Comparison of ENCODE assay signal across 1 cellular context in the genomic region with DNA sequence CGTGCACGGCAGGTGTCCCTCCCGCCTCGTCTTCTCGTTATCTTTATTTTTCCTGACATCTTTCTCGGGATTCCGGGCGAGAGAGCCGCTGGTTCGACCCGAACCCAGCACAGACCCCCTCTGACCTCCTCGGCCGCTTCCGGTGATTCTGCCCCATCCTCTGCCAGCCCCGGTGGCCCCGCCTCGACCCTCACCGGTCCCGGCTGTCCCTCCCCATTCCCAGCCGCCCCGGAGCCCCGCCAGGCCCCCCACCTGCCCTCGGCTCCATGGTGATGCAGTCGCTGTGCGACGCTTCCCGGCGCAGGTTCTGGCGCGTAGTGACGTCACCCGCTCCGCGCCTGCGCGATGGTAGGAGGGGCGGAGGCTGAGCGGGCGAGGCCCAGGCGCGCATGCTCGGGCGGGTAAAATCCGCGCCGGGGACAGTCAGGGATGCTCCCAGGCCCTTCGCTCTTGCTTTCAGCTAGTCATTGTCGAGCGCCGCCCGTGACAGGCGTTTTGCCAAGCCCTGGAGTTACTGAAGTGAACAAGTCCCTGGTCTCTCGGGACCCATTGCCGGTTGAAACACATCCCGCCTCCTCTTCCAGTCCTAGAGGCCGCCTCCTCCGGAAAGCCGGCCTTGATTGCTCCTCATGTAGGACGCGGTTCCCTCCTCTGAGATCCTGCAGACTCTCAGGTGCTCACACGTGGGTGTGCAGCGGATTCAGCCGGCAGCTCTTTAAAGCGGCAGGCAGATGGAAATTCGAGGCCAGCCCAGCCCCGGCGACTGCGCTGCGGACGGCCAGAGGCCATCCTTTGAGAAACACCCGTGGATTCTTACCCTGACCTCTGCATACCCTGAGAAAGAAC.
TF ChIP-seq lines count a peak whose summit lies in the region.

A gene with protein sequence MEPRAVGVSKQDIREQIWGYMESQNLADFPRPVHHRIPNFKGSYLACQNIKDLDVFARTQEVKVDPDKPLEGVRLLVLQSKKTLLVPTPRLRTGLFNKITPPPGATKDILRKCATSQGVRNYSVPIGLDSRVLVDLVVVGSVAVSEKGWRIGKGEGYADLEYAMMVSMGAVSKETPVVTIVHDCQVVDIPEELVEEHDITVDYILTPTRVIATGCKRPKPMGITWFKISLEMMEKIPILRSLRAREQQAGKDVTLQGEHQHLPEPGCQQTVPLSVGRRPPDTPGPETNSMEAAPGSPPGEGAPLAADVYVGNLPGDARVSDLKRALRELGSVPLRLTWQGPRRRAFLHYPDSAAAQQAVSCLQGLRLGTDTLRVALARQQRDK (minus strand): TSS at position 319 of the 846 bp plus-strand sequence. CDS start 51 bp downstream, at position 268.

TF ChIP-seq in HepG2, 621 proteins besides CTCF, POLR2A, EP300 and RAD21 (continued from another document and continues in another):
- TF ChIP-seq ZNF530 (CRISPR knock-in tag; IDR thresholded peaks at IDR 0.05; ENCODE audit: low read depth) (no peak), ZNF644 (CRISPR knock-in tag; IDR thresholded peaks at IDR 0.05; ENCODE audit: low read depth) (no peak), ZNF33A (CRISPR knock-in tag; IDR thresholded peaks at IDR 0.05; ENCODE audit: borderline replicate concordance) (0 out of 2 replicates have a peak, but pooled peaks have one; percentile 32), MBD4 (IDR thresholded peaks at IDR 0.05; ENCODE audit: borderline replicate concordance, low read length) (no peak), MED8 (CRISPR knock-in tag; IDR thresholded peaks at IDR 0.05; ENCODE audit: insufficient replicate concordance) (peak; percentile 81), ZNF468 (CRISPR knock-in tag; IDR thresholded peaks at IDR 0.05) (no peak), SCMH1 (CRISPR knock-in tag; IDR thresholded peaks at IDR 0.05; ENCODE audit: borderline replicate concordance) (no peak), ZNF335 (CRISPR knock-in tag; IDR thresholded peaks at IDR 0.05) (0 out of 2 replicates have a peak, but pooled peaks have one; percentile 44), ZNF382 (CRISPR knock-in tag; IDR thresholded peaks at IDR 0.05; ENCODE audit: borderline replicate concordance) (no peak), REL (CRISPR knock-in tag; conservative IDR thresholded peaks at IDR 0.05) (0 out of 2 replicates have a peak, but pooled peaks have one; percentile 74), NFKB2 (CRISPR knock-in tag; IDR thresholded peaks at IDR 0.05; ENCODE audit: borderline replicate concordance) (peak; percentile 83; the same call in 1 of the 2 replicates), HOXA9 (CRISPR knock-in tag; IDR thresholded peaks at IDR 0.05; ENCODE audit: borderline replicate concordance) (peak; percentile 86; the same call in 1 of the 2 replicates), FOXC1 (CRISPR knock-in tag; IDR thresholded peaks at IDR 0.05; ENCODE audit: borderline replicate concordance) (peak; percentile 99), KAT8 (CRISPR knock-in tag; IDR thresholded peaks at IDR 0.05) (peak; percentile 98), TRIM24 (CRISPR knock-in tag; IDR thresholded peaks at IDR 0.05) (no peak), CEBPB (IDR thresholded peaks at IDR 0.05; ENCODE audit: borderline replicate concordance, low read depth, low read length) (no peak), ATF1 (CRISPR knock-in tag; IDR thresholded peaks at IDR 0.05) (peak; percentile 99), ARHGAP35 (CRISPR knock-in tag; IDR thresholded peaks at IDR 0.05; ENCODE audit: borderline replicate concordance) (peak; percentile 25; the same call in 1 of the 2 replicates), TCF7 (IDR thresholded peaks at IDR 0.05; ENCODE audit: low read depth) (no peak), ZNF776 (CRISPR knock-in tag; IDR thresholded peaks at IDR 0.05) (peak; percentile 79), NAIF1 (CRISPR knock-in tag; IDR thresholded peaks at IDR 0.05; ENCODE audit: borderline replicate concordance) (no peak), BRD4 (CRISPR knock-in tag; IDR thresholded peaks at IDR 0.05) (no peak), ZNF792 (CRISPR knock-in tag; IDR thresholded peaks at IDR 0.05) (no peak; the same call in 1 of the 2 replicates)
- TF ChIP-seq, protein P1, sequence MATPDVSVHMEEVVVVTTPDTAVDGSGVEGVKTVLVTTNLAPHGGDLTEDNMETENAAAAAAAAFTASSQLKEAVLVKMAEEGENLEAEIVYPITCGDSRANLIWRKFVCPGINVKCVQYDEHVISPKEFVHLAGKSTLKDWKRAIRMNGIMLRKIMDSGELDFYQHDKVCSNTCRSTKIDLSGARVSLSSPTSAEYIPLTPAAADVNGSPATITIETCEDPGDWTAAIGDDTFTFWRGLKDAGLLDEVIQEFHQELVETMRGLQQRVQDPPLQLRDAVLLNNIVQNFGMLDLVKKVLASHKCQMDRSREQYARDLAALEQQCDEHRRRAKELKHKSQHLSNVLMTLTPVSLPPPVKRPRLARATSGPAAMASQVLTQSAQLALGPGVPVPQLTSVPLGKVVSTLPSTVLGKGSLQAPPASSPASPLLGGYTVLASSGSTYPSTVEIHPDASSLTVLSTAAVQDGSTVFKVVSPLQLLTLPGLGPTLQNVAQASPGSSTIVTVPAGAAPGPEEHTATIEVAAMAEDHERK (CRISPR knock-in tag; IDR thresholded peaks at IDR 0.05; ENCODE audit: low read depth), result peak; percentile 51; the same call in 1 of the 2 replicates
- TF ChIP-seq, protein P2, sequence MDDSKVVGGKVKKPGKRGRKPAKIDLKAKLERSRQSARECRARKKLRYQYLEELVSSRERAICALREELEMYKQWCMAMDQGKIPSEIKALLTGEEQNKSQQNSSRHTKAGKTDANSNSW (CRISPR knock-in tag; IDR thresholded peaks at IDR 0.05; ENCODE audit: borderline replicate concordance), result peak; percentile 77; the same call in 1 of the 2 replicates
- TF ChIP-seq, protein P3, sequence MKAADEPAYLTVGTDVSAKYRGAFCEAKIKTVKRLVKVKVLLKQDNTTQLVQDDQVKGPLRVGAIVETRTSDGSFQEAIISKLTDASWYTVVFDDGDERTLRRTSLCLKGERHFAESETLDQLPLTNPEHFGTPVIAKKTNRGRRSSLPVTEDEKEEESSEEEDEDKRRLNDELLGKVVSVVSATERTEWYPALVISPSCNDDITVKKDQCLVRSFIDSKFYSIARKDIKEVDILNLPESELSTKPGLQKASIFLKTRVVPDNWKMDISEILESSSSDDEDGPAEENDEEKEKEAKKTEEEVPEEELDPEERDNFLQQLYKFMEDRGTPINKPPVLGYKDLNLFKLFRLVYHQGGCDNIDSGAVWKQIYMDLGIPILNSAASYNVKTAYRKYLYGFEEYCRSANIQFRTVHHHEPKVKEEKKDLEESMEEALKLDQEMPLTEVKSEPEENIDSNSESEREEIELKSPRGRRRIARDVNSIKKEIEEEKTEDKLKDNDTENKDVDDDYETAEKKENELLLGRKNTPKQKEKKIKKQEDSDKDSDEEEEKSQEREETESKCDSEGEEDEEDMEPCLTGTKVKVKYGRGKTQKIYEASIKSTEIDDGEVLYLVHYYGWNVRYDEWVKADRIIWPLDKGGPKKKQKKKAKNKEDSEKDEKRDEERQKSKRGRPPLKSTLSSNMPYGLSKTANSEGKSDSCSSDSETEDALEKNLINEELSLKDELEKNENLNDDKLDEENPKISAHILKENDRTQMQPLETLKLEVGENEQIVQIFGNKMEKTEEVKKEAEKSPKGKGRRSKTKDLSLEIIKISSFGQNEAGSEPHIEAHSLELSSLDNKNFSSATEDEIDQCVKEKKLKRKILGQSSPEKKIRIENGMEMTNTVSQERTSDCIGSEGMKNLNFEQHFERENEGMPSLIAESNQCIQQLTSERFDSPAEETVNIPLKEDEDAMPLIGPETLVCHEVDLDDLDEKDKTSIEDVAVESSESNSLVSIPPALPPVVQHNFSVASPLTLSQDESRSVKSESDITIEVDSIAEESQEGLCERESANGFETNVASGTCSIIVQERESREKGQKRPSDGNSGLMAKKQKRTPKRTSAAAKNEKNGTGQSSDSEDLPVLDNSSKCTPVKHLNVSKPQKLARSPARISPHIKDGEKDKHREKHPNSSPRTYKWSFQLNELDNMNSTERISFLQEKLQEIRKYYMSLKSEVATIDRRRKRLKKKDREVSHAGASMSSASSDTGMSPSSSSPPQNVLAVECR (CRISPR knock-in tag; IDR thresholded peaks at IDR 0.05; ENCODE audit: borderline replicate concordance), result peak; percentile 88
- TF ChIP-seq, protein P4, sequence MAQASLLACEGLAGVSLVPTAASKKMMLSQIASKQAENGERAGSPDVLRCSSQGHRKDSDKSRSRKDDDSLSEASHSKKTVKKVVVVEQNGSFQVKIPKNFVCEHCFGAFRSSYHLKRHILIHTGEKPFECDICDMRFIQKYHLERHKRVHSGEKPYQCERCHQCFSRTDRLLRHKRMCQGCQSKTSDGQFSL (CRISPR knock-in tag; IDR thresholded peaks at IDR 0.05), result no peak
- TF ChIP-seq, protein P5, sequence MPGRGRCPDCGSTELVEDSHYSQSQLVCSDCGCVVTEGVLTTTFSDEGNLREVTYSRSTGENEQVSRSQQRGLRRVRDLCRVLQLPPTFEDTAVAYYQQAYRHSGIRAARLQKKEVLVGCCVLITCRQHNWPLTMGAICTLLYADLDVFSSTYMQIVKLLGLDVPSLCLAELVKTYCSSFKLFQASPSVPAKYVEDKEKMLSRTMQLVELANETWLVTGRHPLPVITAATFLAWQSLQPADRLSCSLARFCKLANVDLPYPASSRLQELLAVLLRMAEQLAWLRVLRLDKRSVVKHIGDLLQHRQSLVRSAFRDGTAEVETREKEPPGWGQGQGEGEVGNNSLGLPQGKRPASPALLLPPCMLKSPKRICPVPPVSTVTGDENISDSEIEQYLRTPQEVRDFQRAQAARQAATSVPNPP (CRISPR knock-in tag; IDR thresholded peaks at IDR 0.05), result no peak
- TF ChIP-seq, protein P6, sequence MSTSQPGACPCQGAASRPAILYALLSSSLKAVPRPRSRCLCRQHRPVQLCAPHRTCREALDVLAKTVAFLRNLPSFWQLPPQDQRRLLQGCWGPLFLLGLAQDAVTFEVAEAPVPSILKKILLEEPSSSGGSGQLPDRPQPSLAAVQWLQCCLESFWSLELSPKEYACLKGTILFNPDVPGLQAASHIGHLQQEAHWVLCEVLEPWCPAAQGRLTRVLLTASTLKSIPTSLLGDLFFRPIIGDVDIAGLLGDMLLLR (CRISPR knock-in tag; IDR thresholded peaks at IDR 0.05), result peak; percentile 67
- TF ChIP-seq, protein P7, sequence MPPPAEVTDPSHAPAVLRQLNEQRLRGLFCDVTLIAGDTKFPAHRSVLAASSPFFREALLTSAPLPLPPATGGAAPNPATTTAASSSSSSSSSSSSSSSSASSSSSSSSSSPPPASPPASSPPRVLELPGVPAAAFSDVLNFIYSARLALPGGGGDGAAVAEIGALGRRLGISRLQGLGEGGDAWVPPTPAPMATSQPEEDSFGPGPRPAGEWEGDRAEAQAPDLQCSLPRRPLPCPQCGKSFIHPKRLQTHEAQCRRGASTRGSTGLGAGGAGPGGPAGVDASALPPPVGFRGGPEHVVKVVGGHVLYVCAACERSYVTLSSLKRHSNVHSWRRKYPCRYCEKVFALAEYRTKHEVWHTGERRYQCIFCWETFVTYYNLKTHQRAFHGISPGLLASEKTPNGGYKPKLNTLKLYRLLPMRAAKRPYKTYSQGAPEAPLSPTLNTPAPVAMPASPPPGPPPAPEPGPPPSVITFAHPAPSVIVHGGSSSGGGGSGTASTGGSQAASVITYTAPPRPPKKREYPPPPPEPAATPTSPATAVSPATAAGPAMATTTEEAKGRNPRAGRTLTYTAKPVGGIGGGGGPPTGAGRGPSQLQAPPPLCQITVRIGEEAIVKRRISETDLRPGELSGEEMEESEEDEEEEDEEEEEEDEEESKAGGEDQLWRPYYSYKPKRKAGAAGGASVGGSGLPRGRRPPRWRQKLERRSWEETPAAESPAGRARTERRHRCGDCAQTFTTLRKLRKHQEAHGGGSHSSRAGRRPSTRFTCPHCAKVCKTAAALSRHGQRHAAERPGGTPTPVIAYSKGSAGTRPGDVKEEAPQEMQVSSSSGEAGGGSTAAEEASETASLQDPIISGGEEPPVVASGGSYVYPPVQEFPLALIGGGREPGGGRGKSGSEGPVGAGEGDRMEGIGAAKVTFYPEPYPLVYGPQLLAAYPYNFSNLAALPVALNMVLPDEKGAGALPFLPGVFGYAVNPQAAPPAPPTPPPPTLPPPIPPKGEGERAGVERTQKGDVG (CRISPR knock-in tag; IDR thresholded peaks at IDR 0.05; ENCODE audit: borderline replicate concordance), result peak; percentile 81; the same call in 1 of the 2 replicates
- TF ChIP-seq, protein P8, sequence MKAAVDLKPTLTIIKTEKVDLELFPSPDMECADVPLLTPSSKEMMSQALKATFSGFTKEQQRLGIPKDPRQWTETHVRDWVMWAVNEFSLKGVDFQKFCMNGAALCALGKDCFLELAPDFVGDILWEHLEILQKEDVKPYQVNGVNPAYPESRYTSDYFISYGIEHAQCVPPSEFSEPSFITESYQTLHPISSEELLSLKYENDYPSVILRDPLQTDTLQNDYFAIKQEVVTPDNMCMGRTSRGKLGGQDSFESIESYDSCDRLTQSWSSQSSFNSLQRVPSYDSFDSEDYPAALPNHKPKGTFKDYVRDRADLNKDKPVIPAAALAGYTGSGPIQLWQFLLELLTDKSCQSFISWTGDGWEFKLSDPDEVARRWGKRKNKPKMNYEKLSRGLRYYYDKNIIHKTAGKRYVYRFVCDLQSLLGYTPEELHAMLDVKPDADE (CRISPR knock-in tag; IDR thresholded peaks at IDR 0.05), result 0 out of 2 replicates have a peak, but pooled peaks have one; percentile 47
- TF ChIP-seq, protein P9, sequence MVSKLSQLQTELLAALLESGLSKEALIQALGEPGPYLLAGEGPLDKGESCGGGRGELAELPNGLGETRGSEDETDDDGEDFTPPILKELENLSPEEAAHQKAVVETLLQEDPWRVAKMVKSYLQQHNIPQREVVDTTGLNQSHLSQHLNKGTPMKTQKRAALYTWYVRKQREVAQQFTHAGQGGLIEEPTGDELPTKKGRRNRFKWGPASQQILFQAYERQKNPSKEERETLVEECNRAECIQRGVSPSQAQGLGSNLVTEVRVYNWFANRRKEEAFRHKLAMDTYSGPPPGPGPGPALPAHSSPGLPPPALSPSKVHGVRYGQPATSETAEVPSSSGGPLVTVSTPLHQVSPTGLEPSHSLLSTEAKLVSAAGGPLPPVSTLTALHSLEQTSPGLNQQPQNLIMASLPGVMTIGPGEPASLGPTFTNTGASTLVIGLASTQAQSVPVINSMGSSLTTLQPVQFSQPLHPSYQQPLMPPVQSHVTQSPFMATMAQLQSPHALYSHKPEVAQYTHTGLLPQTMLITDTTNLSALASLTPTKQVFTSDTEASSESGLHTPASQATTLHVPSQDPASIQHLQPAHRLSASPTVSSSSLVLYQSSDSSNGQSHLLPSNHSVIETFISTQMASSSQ (IDR thresholded peaks at IDR 0.05; ENCODE audit: low read depth), result no peak
- TF ChIP-seq, protein P9 (CRISPR knock-in tag; IDR thresholded peaks at IDR 0.05; ENCODE audit: borderline replicate concordance), result no peak; the same call in 1 of the 2 replicates
